In the genomic region with DNA sequence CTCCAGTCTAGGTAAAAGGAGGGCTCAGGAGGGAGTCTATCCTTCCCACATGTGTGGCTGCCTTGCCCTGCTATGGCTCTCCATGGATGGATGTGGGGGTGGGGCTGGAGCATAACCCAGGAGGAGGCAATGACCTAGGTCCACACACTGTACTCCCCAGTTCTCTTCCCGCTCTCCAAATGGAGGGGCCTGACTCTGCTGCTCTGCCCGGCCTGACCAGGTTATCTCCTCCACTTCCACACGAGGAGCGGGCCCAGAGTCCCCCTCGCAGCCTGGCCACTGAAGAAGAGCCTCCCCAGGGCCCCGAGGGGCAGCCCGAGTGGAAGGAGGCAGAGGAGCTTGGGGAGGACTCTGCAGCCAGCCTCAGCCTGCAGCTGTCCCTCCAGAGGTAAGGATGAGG, we compare ENCODE assay signal across 19 cellular contexts.
"Had no signal": no experiment of that assay in that cellular context is flagged by ENCODE, and none has a peak within 500 bp of the region (broad histone marks: within the 10 kb centered on the region; RNA-seq: fewer than 3 reads in every experiment).

No MANE protein-coding gene starts in this region.

- H3K36me3 ChIP-seq: SJCRH30 had no signal

- H3K9me3 ChIP-seq: MG63, SJCRH30 had no signal

- ATAC-seq: SK-N-SH treated with all-trans-retinoic acid at 6 μM for 48 hours had no signal

- H3K27me3 ChIP-seq: MG63, SJCRH30 had no signal

- H3K4me1 ChIP-seq: SJCRH30 had no signal

- DNase-seq: Karpas-422, KG1, MG63, NCI-H1092, NCI-H1105 treated with DMSO at 0.1 percent for 48 hours, NCI-H1417 treated with DMSO at 0.1 percent for 48 hours, NCI-H146, NCI-H1694 treated with DMSO at 0.1 percent for 48 hours, NCI-H1930, NCI-H2081, NCI-H2107, NCI-H2227 treated with DMSO at 0.1 percent for 48 hours, NCI-H524 treated with DMSO at 0.1 percent for 48 hours, NCI-H69, NCI-H774, RPMI8226, SHP77 treated with DMSO at 0.1 percent for 48 hours, SJCRH30 had no signal

- H3K4me3 ChIP-seq: MG63, SJCRH30 had no signal

- H3K27ac ChIP-seq: SJCRH30 had no signal
